ENCODE assay signal across 8 cellular contexts in genomic region chr9:94878804-94879203, GRCh38.
DNase-seq lines count a peak whose midpoint lies in the region; ATAC-seq, FAIRE-seq and TF ChIP-seq lines count a peak whose summit lies in the region.
"Not testable (repeated sequence)": the region's sequence is repeated elsewhere in the genome, so short reads cannot be mapped to it uniquely, and the experiment has no call there.

No MANE protein-coding gene starts in this region.

- H3K4me3 ChIP-seq in A549; HCT116 (replicated peaks in 1 of 2; ENCODE audit: low read depth in 1 of 2, low read length in 2 of 2); osteoblast (ENCODE audit: insufficient read depth, low read length): not testable (repeated sequence)

- H3K27ac Mint-ChIP-seq in T-helper 1 cell treated with Interleukin-12 subunit alpha and Interleukin-12 subunit beta and Interleukin-4 antibody, amounts not matched to agents 30 μg/mL and 1 μg/mL, for 36 hours = peak overlapping the region; percentile 75
- peak overlapping the region; percentile 68 for H3K27ac Mint-ChIP-seq in activated T-cell treated with anti-CD3 and anti-CD28 coated beads, Interleukin-2, amount 50 U/mL, for 24 hours
- H3K27ac Mint-ChIP-seq in stimulated activated effector memory CD8-positive, alpha-beta T cell treated with anti-CD3 and anti-CD28 coated beads, Interleukin-12 subunit alpha, Interleukin-12 subunit beta, amount 100 ng/mL, for 72 hours = peak overlapping the region; percentile 66

- H3K36me3 ChIP-seq in HCT116 (ENCODE audit: control insufficient read depth in 1 of 2, insufficient read depth in 2 of 2, low read length in 2 of 2); osteoblast (ENCODE audit: insufficient read depth, low read length): not testable (repeated sequence)

- WGBS in A549 (ENCODE audit: missing lambda C conversion rate) = 84% methylated on average over 3 of the region's 3 CpGs

- H3K9me2 ChIP-seq in HCT116 (ENCODE audit: insufficient read depth) = not testable (repeated sequence)

- intact Hi-C loops in HCT116 (cut with micrococcal nuclease) = not testable (repeated sequence)

- CTCF ChIA-PET in A549 (lab: Yijun Ruan, JAX) = interaction anchor here (0.9 to 1.5 kb wide), 3 partner anchors 10 to 102 kb away, joined by 3 to 6 read pairs (median 4); no protein-coding TSS in a partner anchor
- CTCF ChIA-PET in HCT116 (lab: Charles Lee) = not testable (repeated sequence)

- H3K36me3 Mint-ChIP-seq in T-helper 1 cell treated with Interleukin-12 subunit alpha and Interleukin-12 subunit beta and Interleukin-4 antibody, amounts not matched to agents 30 μg/mL and 1 μg/mL, for 36 hours (ENCODE audit: low read depth) = peaks cover 12% of the 10 kb centered on the region
- not testable (repeated sequence) for H3K36me3 Mint-ChIP-seq in activated T-cell treated with anti-CD3 and anti-CD28 coated beads, Interleukin-2, amount 50 U/mL, for 24 hours (ENCODE audit: low read depth); stimulated activated effector memory CD8-positive, alpha-beta T cell treated with anti-CD3 and anti-CD28 coated beads, Interleukin-12 subunit alpha, Interleukin-12 subunit beta, amount 100 ng/mL, for 72 hours

- not testable (repeated sequence) for H3K27me3 ChIP-seq in HCT116 (ENCODE audit: insufficient read depth, low read length); foreskin keratinocyte; osteoblast (ENCODE audit: insufficient read depth, low read length)

- peak overlapping the region; percentile 54 for H3K4me3 Mint-ChIP-seq in T-helper 1 cell treated with Interleukin-12 subunit alpha and Interleukin-12 subunit beta and Interleukin-4 antibody, amounts not matched to agents 30 μg/mL and 1 μg/mL, for 36 hours
- peak overlapping the region; percentile 15 for H3K4me3 Mint-ChIP-seq in activated T-cell treated with anti-CD3 and anti-CD28 coated beads, Interleukin-2, amount 50 U/mL, for 24 hours
- H3K4me3 Mint-ChIP-seq in stimulated activated effector memory CD8-positive, alpha-beta T cell treated with anti-CD3 and anti-CD28 coated beads, Interleukin-12 subunit alpha, Interleukin-12 subunit beta, amount 100 ng/mL, for 72 hours = peak overlapping the region; percentile 56

- H3K9me3 ChIP-seq in A549; HCT116 (ENCODE audit: control insufficient read depth in 1 of 2, insufficient read depth in 1 of 2, low read depth in 1 of 2, low read length in 2 of 2); osteoblast (ENCODE audit: low read depth, low read length): not testable (repeated sequence)

- RAD21 ChIA-PET in HCT116 (lab: Charles Lee; ENCODE audit: low non-redundant PET in 1 of 2, low total read pairs in 2 of 2, uncharacterized antibody in 2 of 2, unreplicated experiment in 2 of 2) = not testable (repeated sequence)

- peaks cover 55% of the 10 kb centered on the region for H3K4me1 ChIP-seq in A549
- peaks cover 11 to 15% of the 10 kb centered on the region in 2 experiments for H3K4me1 ChIP-seq in HCT116 (ENCODE audit: control insufficient read depth in 1 of 2, insufficient read depth in 2 of 2, low read length in 2 of 2)
- peaks cover 29% of the 10 kb centered on the region for H3K4me1 ChIP-seq in foreskin keratinocyte
- H3K4me1 ChIP-seq in osteoblast (ENCODE audit: insufficient read depth, low read length) = peaks cover 26% of the 10 kb centered on the region

- not testable (repeated sequence) for TF ChIP-seq RAD21 in A549 (conservative IDR thresholded peaks at IDR 0.05 in 1 of 2, IDR thresholded peaks at IDR 0.05 in 1 of 2); HCT116 (IDR thresholded peaks at IDR 0.05; ENCODE audit: low read depth)

- not testable (repeated sequence) for TF ChIP-seq CTCF in A549 (IDR thresholded peaks at IDR 0.05); HCT116 (IDR thresholded peaks at IDR 0.05 in 2 of 3, conservative IDR thresholded peaks at IDR 0.05 in 1 of 3; ENCODE audit: borderline replicate concordance in 1 of 3, insufficient read depth in 1 of 3, low read depth in 2 of 3, low read length in 2 of 3); foreskin keratinocyte (conservative IDR thresholded peaks at IDR 0.05); osteoblast (IDR thresholded peaks at IDR 0.05; ENCODE audit: extremely low read depth, low read depth, low read length)

- H3K27ac ChIP-seq in A549 (peak overlapping the region; percentile 7 to 72; a peak in 4 of 6 replicates), foreskin keratinocyte (peak overlapping the region; percentile 53), osteoblast (ENCODE audit: low read depth, low read length) (peak overlapping the region; percentile 41)
- H3K27ac ChIP-seq in HCT116 (ENCODE audit: low read depth, low read length) = not testable (repeated sequence)

- not testable (repeated sequence) for H2AFZ ChIP-seq in HCT116 (ENCODE audit: low read depth, low read length, poor library complexity, severe bottlenecking)
- H2AFZ ChIP-seq in osteoblast (ENCODE audit: low read length) = peak overlapping the region; percentile 14

- TF ChIP-seq EP300 in A549 (IDR thresholded peaks at IDR 0.05) = not testable (repeated sequence)

- not testable (repeated sequence) for H3K79me2 ChIP-seq in HCT116 (ENCODE audit: insufficient read depth, low read length); osteoblast (ENCODE audit: insufficient read depth, low read length)

- BruUV-seq in HCT116 (replicated peaks; lab: Mats Ljungman, UMichigan) = not testable (repeated sequence)

- not testable (repeated sequence) for ATAC-seq in A549, HCT116, foreskin keratinocyte
- ATAC-seq in stimulated activated effector memory CD8-positive, alpha-beta T cell treated with anti-CD3 and anti-CD28 coated beads, Interleukin-12 subunit alpha, Interleukin-12 subunit beta, amount 100 ng/mL, for 72 hours = peak; percentile 79

- POLR2A ChIA-PET in A549 (lab: Yijun Ruan, JAX) = not testable (repeated sequence)
- POLR2A ChIA-PET in HCT116 (lab: Charles Lee) = interaction anchor here (0.7 kb wide), 1 partner anchor 12 kb away, joined by 3 read pairs; no protein-coding TSS in a partner anchor

- peaks cover 11% of the 10 kb centered on the region for H3K9me3 Mint-ChIP-seq in T-helper 1 cell treated with Interleukin-12 subunit alpha and Interleukin-12 subunit beta and Interleukin-4 antibody, amounts not matched to agents 30 μg/mL and 1 μg/mL, for 36 hours
- not testable (repeated sequence) for H3K9me3 Mint-ChIP-seq in activated T-cell treated with anti-CD3 and anti-CD28 coated beads, Interleukin-2, amount 50 U/mL, for 24 hours; stimulated activated effector memory CD8-positive, alpha-beta T cell treated with anti-CD3 and anti-CD28 coated beads, Interleukin-12 subunit alpha, Interleukin-12 subunit beta, amount 100 ng/mL, for 72 hours

- not testable (repeated sequence) for DNase-seq in A549 (ENCODE audit: low read depth in 1 of 2, low spot score in 1 of 2); HCT116 (ENCODE audit: low read depth, low spot score); activated T-cell treated with anti-CD3 and anti-CD28 coated beads, Interleukin-2, amount 50 U/mL, for 24 hours; foreskin keratinocyte; osteoblast (ENCODE audit: insufficient read length, low spot score, missing footprints)
- peak; percentile 59 for DNase-seq in amniotic epithelial cell (ENCODE audit: low read depth)
- DNase-seq in stimulated activated effector memory CD8-positive, alpha-beta T cell treated with anti-CD3 and anti-CD28 coated beads, Interleukin-12 subunit alpha, Interleukin-12 subunit beta, amount 100 ng/mL, for 72 hours (ENCODE audit: low spot score in 2 of 2) = peak in 1 of 2 donors; percentile 71

- H3K27me3 Mint-ChIP-seq in T-helper 1 cell treated with Interleukin-12 subunit alpha and Interleukin-12 subunit beta and Interleukin-4 antibody, amounts not matched to agents 30 μg/mL and 1 μg/mL, for 36 hours (ENCODE audit: low read depth); activated T-cell treated with anti-CD3 and anti-CD28 coated beads, Interleukin-2, amount 50 U/mL, for 24 hours: not testable (repeated sequence)

- TF ChIP-seq POLR2A in A549 (IDR thresholded peaks at IDR 0.05; ENCODE audit: low read length); HCT116 (IDR thresholded peaks at IDR 0.05; ENCODE audit: borderline replicate concordance, extremely low read depth, insufficient read depth, insufficient read length): not testable (repeated sequence)

- H3K9ac ChIP-seq in HCT116 (ENCODE audit: low read length) = not testable (repeated sequence)

- H3K4me1 Mint-ChIP-seq in T-helper 1 cell treated with Interleukin-12 subunit alpha and Interleukin-12 subunit beta and Interleukin-4 antibody, amounts not matched to agents 30 μg/mL and 1 μg/mL, for 36 hours (ENCODE audit: low read depth) = peaks cover 40% of the 10 kb centered on the region
- H3K4me1 Mint-ChIP-seq in activated T-cell treated with anti-CD3 and anti-CD28 coated beads, Interleukin-2, amount 50 U/mL, for 24 hours (ENCODE audit: low read depth) = peaks cover 34% of the 10 kb centered on the region
- H3K4me1 Mint-ChIP-seq in stimulated activated effector memory CD8-positive, alpha-beta T cell treated with anti-CD3 and anti-CD28 coated beads, Interleukin-12 subunit alpha, Interleukin-12 subunit beta, amount 100 ng/mL, for 72 hours = peaks cover 38% of the 10 kb centered on the region

- not testable (repeated sequence) for FAIRE-seq in A549 (lab: Jason Lieb, UNC)

- not testable (repeated sequence) for H4K20me1 ChIP-seq in HCT116 (ENCODE audit: insufficient read depth); osteoblast (ENCODE audit: insufficient read depth, low read length)

- H3K4me2 ChIP-seq in A549; HCT116 (ENCODE audit: low read length); osteoblast (ENCODE audit: insufficient read depth, low read length): not testable (repeated sequence)

TF ChIP-seq in HCT116, 20 proteins besides CTCF, POLR2A, EP300 and RAD21:
- TF ChIP-seq EGR1 (IDR thresholded peaks at IDR 0.05; ENCODE audit: low read depth) = peak; percentile 28; the same call in 1 of the 2 replicates
